ENCODE assay signal across 8 cellular contexts in the genomic region with DNA sequence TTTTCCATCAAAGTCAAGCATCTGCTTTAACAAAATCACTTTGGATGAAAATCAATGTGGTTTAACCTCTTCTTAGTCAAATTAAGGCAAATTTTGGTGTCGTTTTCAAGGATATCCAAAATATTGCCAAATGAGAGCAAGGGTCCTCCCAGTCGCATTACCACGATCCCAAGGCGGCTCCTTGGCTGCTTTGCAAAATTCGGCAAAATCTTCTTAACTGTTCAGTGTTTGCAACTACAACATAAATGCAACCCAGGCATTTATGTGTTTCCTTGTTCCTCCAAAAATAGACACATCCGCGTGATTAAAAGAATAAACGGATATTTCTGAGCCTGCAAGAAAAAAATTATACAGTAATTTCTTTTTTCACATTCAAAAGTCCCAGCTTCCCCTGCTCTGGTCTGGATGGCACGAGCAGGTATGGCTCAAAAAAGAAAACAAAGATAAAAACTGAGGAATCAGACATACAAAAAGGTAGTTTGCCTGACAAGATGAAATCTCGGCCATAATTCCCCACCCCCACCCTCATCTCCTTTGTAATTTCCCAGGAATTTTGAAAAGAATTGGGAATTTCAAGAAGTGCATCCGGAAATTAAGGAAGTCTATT. TPM values are rescaled to one million over a fixed set of nuclear protein-coding genes. Genes with fewer than 3 reads are reported as not detected.
DNase-seq lines count a peak whose midpoint lies in the region; ATAC-seq, FAIRE-seq and TF ChIP-seq lines count a peak whose summit lies in the region.

No MANE protein-coding gene starts in this region.

- POLR2A ChIA-PET in RWPE1 (lab: Yijun Ruan, JAX; ENCODE audit: low non-redundant PET), result no interaction called here

- H3K79me2 ChIP-seq in DND-41 (ENCODE audit: insufficient read depth, low read length), result no peaks in the 10 kb centered on the region
- H3K79me2 ChIP-seq in OCI-LY3 (ENCODE audit: low read length), result no peaks in the 10 kb centered on the region

- no peaks in the 10 kb centered on the region for H3K36me3 ChIP-seq in DND-41 (ENCODE audit: insufficient read depth, low read length)
- H3K36me3 ChIP-seq in OCI-LY3 (replicated peaks; ENCODE audit: low read depth, low read length), result no peaks in the 10 kb centered on the region
- H3K36me3 ChIP-seq in esophagus (ENCODE audit: control insufficient read depth in 2 of 2, insufficient read depth in 2 of 2, low read length in 1 of 2), result no peaks in the 10 kb centered on the region
- no peaks in the 10 kb centered on the region for H3K36me3 ChIP-seq in pancreas

- H3K4me1 ChIP-seq in DND-41 (ENCODE audit: insufficient read depth, low read length), result peaks cover 32% of the 10 kb centered on the region
- H3K4me1 ChIP-seq in OCI-LY3 (ENCODE audit: low read length), result peaks cover 18% of the 10 kb centered on the region
- peaks cover 3% of the 10 kb centered on the region in 2 donors for H3K4me1 ChIP-seq in esophagus (ENCODE audit: control insufficient read depth in 2 of 2, insufficient read depth in 2 of 2, low read length in 1 of 2)
- peaks cover 0 to 9% (median 0%) of the 10 kb centered on the region in 3 donors for H3K4me1 ChIP-seq in pancreas

- ATAC-seq in DND-41 (ENCODE audit: insufficient read depth, low read depth) (no peak), pancreas (no peak)

- intact Hi-C loops in pancreas (cut with DNase I), result no loop called here

- FAIRE-seq in pancreas (lab: Jason Lieb, UNC), result no peak

- no peak for DNase-seq in DND-41
- DNase-seq in pancreas, result no peak
- no peak for DNase-seq in activated CD4-positive, CD25-positive, alpha-beta regulatory T cell (lab: John Stamatoyannopoulos, UW)
- DNase-seq in NCI-H1436 treated with DMSO at 0.1 percent for 48 hours (lab: John Stamatoyannopoulos, UW), result no peak
- no peak for DNase-seq in activated CD4-positive, alpha-beta T cell treated with anti-CD3 and anti-CD28 coated beads for 48 hours
- DNase-seq in RWPE1 (ENCODE audit: low spot score), result no peak

- no peak overlapping the region for H3K27ac ChIP-seq in DND-41 (ENCODE audit: low read length)
- no peak overlapping the region for H3K27ac ChIP-seq in OCI-LY3 (ENCODE audit: low read length)
- peak overlapping the region; percentile 81 to 84 for H3K27ac ChIP-seq in esophagus (ENCODE audit: low read depth in 2 of 2, low read length in 1 of 2)
- peak overlapping the region; percentile 3 to 79 (median 48) for H3K27ac ChIP-seq in pancreas
- H3K27ac ChIP-seq in RWPE1, result no peak overlapping the region

- H3K27me3 ChIP-seq in DND-41 (ENCODE audit: insufficient read depth, low read length, poor library complexity) (peaks cover 60% of the 10 kb centered on the region), OCI-LY3 (ENCODE audit: low read depth, low read length) (peaks cover 28% of the 10 kb centered on the region), esophagus (ENCODE audit: control insufficient read depth in 1 of 2, insufficient read depth in 2 of 2, low read length in 2 of 2) (no peaks in the 10 kb centered on the region), pancreas (no peaks in the 10 kb centered on the region)

- H2AFZ ChIP-seq in DND-41 (ENCODE audit: low read depth, low read length), result no peak overlapping the region
- peak overlapping the region; percentile 86 for H2AFZ ChIP-seq in OCI-LY3 (ENCODE audit: low read depth, low read length)

- H3K4me2 ChIP-seq in DND-41 (ENCODE audit: insufficient read depth, low read length) (peak overlapping the region; percentile 43; the same call in 1 of the 2 replicates), OCI-LY3 (ENCODE audit: low read length) (peak overlapping the region; percentile 99)

- 13 to 22% methylated on average over 11 of the region's 11 CpGs for WGBS in esophagus, 2 donors
- WGBS in pancreas, 2 donors, result 40 to 47% methylated on average over 11 of the region's 11 CpGs

- H4K20me1 ChIP-seq in DND-41 (ENCODE audit: insufficient read depth, low read length) (peaks cover 5% of the 10 kb centered on the region), OCI-LY3 (ENCODE audit: insufficient read depth, low read length) (no peaks in the 10 kb centered on the region)

- TF ChIP-seq CTCF in DND-41 (IDR thresholded peaks at IDR 0.05; ENCODE audit: borderline replicate concordance, extremely low read depth, low read length, poor library complexity, severe bottlenecking) (no peak), OCI-LY3 (IDR thresholded peaks at IDR 0.05; ENCODE audit: low read depth, low read length) (no peak), pancreas (IDR thresholded peaks at IDR 0.05) (no peak), RWPE1 (conservative IDR thresholded peaks at IDR 0.05; ENCODE audit: low read depth) (no peak)

- no peak overlapping the region for H3K9ac ChIP-seq in DND-41 (ENCODE audit: low read depth, low read length)
- H3K9ac ChIP-seq in OCI-LY3 (ENCODE audit: low read length), result peak overlapping the region; percentile 46

- CTCF ChIA-PET in RWPE1 (lab: Yijun Ruan, JAX), result interaction anchor here (0.6 kb wide), 1 partner anchor 490 kb away, joined by 5 read pairs; no protein-coding TSS in a partner anchor

- H3K4me3 ChIP-seq in DND-41 (ENCODE audit: low read depth in 1 of 2, low read length in 2 of 2) (no peak overlapping the region), OCI-LY3 (ENCODE audit: low read length) (peak overlapping the region; percentile 90), esophagus (ENCODE audit: low read depth in 1 of 2, low read length in 2 of 2) (peak overlapping the region; percentile 20 to 81), pancreas (peak overlapping the region in 3 of 4 donors; percentile 0 to 74 (median 65))

- H3K9me3 ChIP-seq in DND-41 (ENCODE audit: insufficient read depth, low read length, severe bottlenecking), result no peaks in the 10 kb centered on the region
- no peaks in the 10 kb centered on the region for H3K9me3 ChIP-seq in OCI-LY3 (ENCODE audit: insufficient read depth, low read length)
- no peaks in the 10 kb centered on the region for H3K9me3 ChIP-seq in esophagus (ENCODE audit: control insufficient read depth in 2 of 2, insufficient read depth in 1 of 2, low read depth in 1 of 2, low read length in 1 of 2)
- H3K9me3 ChIP-seq in pancreas, result no peaks in the 10 kb centered on the region

RNA-seq across cellular contexts. Expression of gene SKIDA1, which starts 6.1 kb away (rescaled TPM):
- polyA plus RNA-seq in esophagus, result under 1 TPM; 0.19 to 0.22 TPM
- under 1 TPM; 0.51 to 0.97 (median 0.62) TPM for total RNA-seq in pancreas
- under 1 TPM; 0.23 to 0.52 TPM for polyA plus RNA-seq in pancreas

RNA-seq across cellular contexts. Expression of gene MLLT10, which starts 14.6 kb away (rescaled TPM):
- 10 to 100 TPM; 14.2 to 17.7 TPM for polyA plus RNA-seq in esophagus
- 10 to 100 TPM; 10.7 to 25.1 (median 15.4) TPM for total RNA-seq in pancreas
- polyA plus RNA-seq in pancreas, result 10 to 100 TPM; 11.3 to 14.5 TPM

Comparison
In these comparisons a context has a peak if more than half of its experiments do, and no peak if none do; other contexts are left out.
1. H3K27ac ChIP-seq: peak in esophagus (2 of 2) and pancreas (4 of 4); none in DND-41 (single experiment), OCI-LY3 (single experiment) and RWPE1 (single experiment).
2. H3K4me3 ChIP-seq: peak in OCI-LY3 (single experiment), esophagus (2 of 2) and pancreas (3 of 4); none in DND-41 (0 of 2).